In the genomic region with DNA sequence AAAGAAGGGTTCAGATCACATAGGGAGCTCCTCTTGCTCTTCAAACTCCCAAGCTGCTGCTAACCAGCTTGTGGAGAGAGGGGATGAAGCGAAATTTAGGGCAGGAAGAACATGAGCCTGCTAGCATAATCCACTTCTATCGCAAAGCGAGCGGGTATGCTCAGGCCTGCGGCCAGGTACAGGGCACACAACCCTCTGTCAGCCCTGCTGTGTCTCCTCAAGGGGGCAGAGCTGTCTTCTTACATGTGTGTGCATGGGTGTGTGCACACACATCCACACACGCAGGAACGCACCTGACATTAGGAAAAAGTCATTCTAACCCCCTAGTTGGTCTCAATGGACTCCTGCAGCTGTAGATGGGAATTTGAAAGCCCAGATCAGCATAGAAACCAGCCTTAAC, we compare ENCODE assay signal across 8 cellular contexts.
DNase-seq lines count a peak whose midpoint lies in the region; ATAC-seq and TF ChIP-seq lines count a peak whose summit lies in the region.

No MANE protein-coding gene starts in this region.

- no peak for TF ChIP-seq POLR2A in erythroblast (IDR thresholded peaks at IDR 0.05; ENCODE audit: low read length)

- POLR2A ChIA-PET in SK-N-SH (lab: Yijun Ruan, JAX), result interaction anchor here (1.2 to 1.3 kb wide), 2 partner anchors 14 to 80 kb away, joined by 3 read pairs; a partner anchor contains a TSS

- H4K20me1 ChIP-seq in GM23248 (ENCODE audit: insufficient read depth), result no peaks in the 10 kb centered on the region
- no peaks in the 10 kb centered on the region for H4K20me1 ChIP-seq in SK-N-SH (ENCODE audit: insufficient read depth)

- H3K36me3 Mint-ChIP-seq in nephron progenitor cell (ENCODE audit: low read depth), result no peaks in the 10 kb centered on the region
- H3K36me3 Mint-ChIP-seq in stimulated activated memory B cell treated with anti-CD40 and anti-IgM and Interleukin-4, amounts not matched to agents 10 μg/mL and 1 μg/mL and 100 μg/mL, for 72 hours, result no peaks in the 10 kb centered on the region

- CTCF ChIA-PET in SK-N-SH (lab: Yijun Ruan, JAX), result interaction anchor here (0.6 to 4.0 kb wide), 34 partner anchors 9 to 673 kb away, joined by 3 to 61 read pairs (median 4); a partner anchor contains a TSS

- peak overlapping the region; percentile 77; the same call in 1 of the 2 replicates for H2AFZ ChIP-seq in GM23248
- H2AFZ ChIP-seq in SK-N-SH (ENCODE audit: low read depth), result no peak overlapping the region

- H3K27ac ChIP-seq in GM23248, result no peak overlapping the region
- H3K27ac ChIP-seq in SK-N-SH (ENCODE audit: low read depth in 2 of 2, low read length in 1 of 2), result no peak overlapping the region
- H3K27ac ChIP-seq in skeletal muscle tissue (ENCODE audit: low read depth, low read length), result peak overlapping the region; percentile 62

- ATAC-seq in Right ventricle myocardium superior (ENCODE audit: poor library complexity), result peak; percentile 94
- ATAC-seq in stimulated activated memory B cell treated with anti-CD40 and anti-IgM and Interleukin-4, amounts not matched to agents 10 μg/mL and 1 μg/mL and 100 μg/mL, for 72 hours, result no peak

- peaks cover 31% of the 10 kb centered on the region for H3K4me1 Mint-ChIP-seq in nephron progenitor cell
- H3K4me1 Mint-ChIP-seq in stimulated activated memory B cell treated with anti-CD40 and anti-IgM and Interleukin-4, amounts not matched to agents 10 μg/mL and 1 μg/mL and 100 μg/mL, for 72 hours, result peaks cover 4% of the 10 kb centered on the region

- H3K9ac ChIP-seq in GM23248, result no peak overlapping the region
- H3K9ac ChIP-seq in SK-N-SH, result no peak overlapping the region
- H3K9ac ChIP-seq in skeletal muscle tissue (ENCODE audit: low read depth in 1 of 3, low read length in 3 of 3), result peak overlapping the region in 2 of 3 donors; percentile 47 to 74

- TF ChIP-seq CTCF in SK-N-SH (IDR thresholded peaks at IDR 0.05), result peak; percentile 49
- TF ChIP-seq CTCF in nephron progenitor cell (IDR thresholded peaks at IDR 0.05), result no peak

- no peak overlapping the region for H3K27ac Mint-ChIP-seq in nephron progenitor cell
- H3K27ac Mint-ChIP-seq in stimulated activated memory B cell treated with anti-CD40 and anti-IgM and Interleukin-4, amounts not matched to agents 10 μg/mL and 1 μg/mL and 100 μg/mL, for 72 hours, result no peak overlapping the region

- H3K4me1 ChIP-seq in GM23248 (ENCODE audit: insufficient read depth) (no peaks in the 10 kb centered on the region), SK-N-SH (ENCODE audit: control insufficient read depth in 1 of 2, insufficient read depth in 2 of 2, low read depth in 1 of 2, low read length in 1 of 2) (peaks cover 0 to 5% of the 10 kb centered on the region in 2 experiments; a peak in 1 of 4 replicates), skeletal muscle tissue (ENCODE audit: control insufficient read depth in 3 of 3, insufficient read depth in 3 of 3, low read length in 3 of 3) (peaks cover 11 to 33% (median 17%) of the 10 kb centered on the region in 3 donors)

- H3K9me3 ChIP-seq in GM23248 (ENCODE audit: low read depth) (no peaks in the 10 kb centered on the region), SK-N-SH (no peaks in the 10 kb centered on the region), skeletal muscle tissue (ENCODE audit: control insufficient read depth in 3 of 3, low read length in 3 of 3) (no peaks in the 10 kb centered on the region)

- no peaks in the 10 kb centered on the region for H3K79me2 ChIP-seq in GM23248 (ENCODE audit: insufficient read depth)
- H3K79me2 ChIP-seq in SK-N-SH (ENCODE audit: insufficient read depth), result no peaks in the 10 kb centered on the region

- no peaks in the 10 kb centered on the region for H3F3A ChIP-seq in GM23248 (ENCODE audit: insufficient read depth)
- no peaks in the 10 kb centered on the region for H3F3A ChIP-seq in SK-N-SH (replicated peaks; ENCODE audit: insufficient read depth)

- TF ChIP-seq EP300 in SK-N-SH (IDR thresholded peaks at IDR 0.05; ENCODE audit: borderline replicate concordance in 1 of 2, low read depth in 1 of 2, low read length in 1 of 2), result no peak

- DNase-seq in GM23248, result peak; percentile 37
- DNase-seq in SK-N-SH, result no peak
- DNase-seq in Right ventricle myocardium superior, result peak; percentile 53
- no peak for DNase-seq in erythroblast (lab: John Stamatoyannopoulos, UW)
- DNase-seq in mucosa of gallbladder (ENCODE audit: low spot score), result no peak
- no peak for DNase-seq in nephron progenitor cell

- in situ Hi-C loops in GM23248 (cut with MboI), result no loop called here

- WGBS in GM23248 (ENCODE audit: low coverage in 1 of 2, low lambda C conversion rate in 2 of 2, missing lambda C conversion rate in 2 of 2), 2 experiments, result 91% methylated on average over 7 of the region's 7 CpGs
- WGBS in SK-N-SH (ENCODE audit: low lambda C conversion rate), result 85% methylated on average over 7 of the region's 7 CpGs

- no peaks in the 10 kb centered on the region for H3K36me3 ChIP-seq in GM23248 (ENCODE audit: low read depth)
- H3K36me3 ChIP-seq in SK-N-SH (replicated peaks in 1 of 2; ENCODE audit: control insufficient read depth in 1 of 2, insufficient read depth in 2 of 2, low read length in 1 of 2), result no peaks in the 10 kb centered on the region
- no peaks in the 10 kb centered on the region for H3K36me3 ChIP-seq in skeletal muscle tissue (ENCODE audit: control insufficient read depth in 3 of 3, insufficient read depth in 3 of 3, low read length in 3 of 3)

- TF ChIP-seq RAD21 in SK-N-SH (IDR thresholded peaks at IDR 0.05; ENCODE audit: low read length), result peak; percentile 64

- no peaks in the 10 kb centered on the region for H3K27me3 Mint-ChIP-seq in nephron progenitor cell (ENCODE audit: low read depth, poor library complexity)
- peaks cover 10% of the 10 kb centered on the region for H3K27me3 Mint-ChIP-seq in stimulated activated memory B cell treated with anti-CD40 and anti-IgM and Interleukin-4, amounts not matched to agents 10 μg/mL and 1 μg/mL and 100 μg/mL, for 72 hours

- no peaks in the 10 kb centered on the region for H3K27me3 ChIP-seq in GM23248 (replicated peaks; ENCODE audit: insufficient read depth)
- H3K27me3 ChIP-seq in SK-N-SH (ENCODE audit: insufficient read depth), result no peaks in the 10 kb centered on the region
- no peaks in the 10 kb centered on the region for H3K27me3 ChIP-seq in skeletal muscle tissue (ENCODE audit: control insufficient read depth in 3 of 3, insufficient read depth in 3 of 3, low read length in 3 of 3)

- H3K9me3 Mint-ChIP-seq in nephron progenitor cell, result no peaks in the 10 kb centered on the region
- no peaks in the 10 kb centered on the region for H3K9me3 Mint-ChIP-seq in stimulated activated memory B cell treated with anti-CD40 and anti-IgM and Interleukin-4, amounts not matched to agents 10 μg/mL and 1 μg/mL and 100 μg/mL, for 72 hours

- H3K4me3 Mint-ChIP-seq in nephron progenitor cell, result no peak overlapping the region
- H3K4me3 Mint-ChIP-seq in stimulated activated memory B cell treated with anti-CD40 and anti-IgM and Interleukin-4, amounts not matched to agents 10 μg/mL and 1 μg/mL and 100 μg/mL, for 72 hours, result no peak overlapping the region

- H3K9me2 ChIP-seq in GM23248 (ENCODE audit: insufficient read depth), result no peaks in the 10 kb centered on the region
- no peaks in the 10 kb centered on the region for H3K9me2 ChIP-seq in SK-N-SH

- no peak overlapping the region for H3K4me3 ChIP-seq in GM23248
- H3K4me3 ChIP-seq in SK-N-SH (ENCODE audit: low read depth in 2 of 2, low read length in 1 of 2), result no peak overlapping the region
- H3K4me3 ChIP-seq in skeletal muscle tissue (ENCODE audit: low read length in 3 of 3), result peak overlapping the region; percentile 17 to 37 (median 25)

- H3K4me2 ChIP-seq in GM23248 (ENCODE audit: unreplicated experiment), result peak overlapping the region; percentile 39
- H3K4me2 ChIP-seq in SK-N-SH, result no peak overlapping the region

- intact Hi-C loops in Right ventricle myocardium superior (cut with DNase I), result loop anchor here (1.0 kb wide), 1 partner anchor 83 kb away; no protein-coding TSS in a partner anchor

TF ChIP-seq in SK-N-SH, 30 proteins besides CTCF, POLR2A, EP300 and RAD21:
- TF ChIP-seq NFIC (IDR thresholded peaks at IDR 0.05; ENCODE audit: borderline replicate concordance) (no peak), SMC3 (IDR thresholded peaks at IDR 0.05; ENCODE audit: low read depth, low read length) (peak; percentile 54)

Comparison
In these comparisons a context has a peak if more than half of its experiments do, and no peak if none do; other contexts are left out.
1. DNase-seq: peak in GM23248 (single experiment) and Right ventricle myocardium superior (single experiment); none in SK-N-SH (single experiment), erythroblast (0 of 2), mucosa of gallbladder (single experiment) and nephron progenitor cell (single experiment).
2. H3K4me3 ChIP-seq: peak in skeletal muscle tissue (3 of 3); none in GM23248 (single experiment) and SK-N-SH (0 of 2).
3. H3K9ac ChIP-seq: peak in skeletal muscle tissue (2 of 3); none in GM23248 (single experiment) and SK-N-SH (single experiment).